In the genomic region with DNA sequence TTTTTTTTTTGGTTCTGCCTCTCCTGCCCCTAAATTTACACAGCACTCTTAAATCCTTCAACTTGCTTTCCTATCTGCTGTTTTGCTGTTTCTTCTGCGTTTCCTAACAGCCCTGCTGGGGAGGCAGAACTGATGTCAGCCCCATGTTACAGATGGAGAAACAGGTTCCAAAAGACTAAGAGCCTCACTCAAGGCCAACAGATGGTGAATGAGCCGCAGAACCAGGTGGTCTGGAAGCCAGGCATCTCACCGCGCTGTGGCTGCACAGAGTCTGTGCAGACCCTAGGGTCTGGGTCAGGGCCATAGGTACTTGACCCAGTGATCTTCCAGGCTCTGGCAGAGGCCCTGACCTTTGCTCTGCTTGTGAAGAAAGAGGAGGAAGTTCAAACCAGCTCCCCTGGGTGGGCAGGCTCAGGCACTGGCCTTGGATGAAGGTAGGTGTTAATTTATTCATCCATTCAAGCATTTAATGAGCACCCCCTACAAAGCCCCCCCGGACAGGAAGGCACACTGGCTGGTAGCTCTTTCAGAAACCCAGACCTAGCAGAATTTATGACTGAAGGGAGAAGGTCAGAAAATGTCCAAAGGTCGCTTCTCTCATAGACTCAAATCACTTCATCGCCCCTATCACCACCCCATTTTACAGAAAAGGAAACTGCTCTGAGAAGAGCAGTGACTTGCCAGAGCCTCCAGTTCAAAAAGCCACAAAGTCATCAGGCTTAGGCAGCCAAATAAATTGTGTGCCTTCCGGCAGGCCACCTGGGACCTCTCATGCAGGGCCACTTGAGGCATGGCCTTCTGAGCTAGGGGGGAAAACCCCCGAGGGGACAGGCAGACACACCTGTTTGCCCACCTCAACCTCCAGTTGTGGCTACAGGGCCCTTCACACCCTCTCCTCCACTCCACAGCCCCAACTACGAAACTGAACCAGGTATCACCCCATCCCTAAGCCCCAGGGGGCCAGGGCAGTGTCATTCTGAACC, we compare ENCODE assay signal across 1 cellular context.
TF ChIP-seq lines count a peak whose summit lies in the region.

No MANE protein-coding gene starts in this region.

TF ChIP-seq in HepG2, 621 proteins besides CTCF, POLR2A, EP300 and RAD21 (continued from another document and continues in another):
- TF ChIP-seq PRDM15 (CRISPR knock-in tag; IDR thresholded peaks at IDR 0.05) (0 out of 2 replicates have a peak, but pooled peaks have one; percentile 10), ZNF264 (CRISPR knock-in tag; IDR thresholded peaks at IDR 0.05) (0 out of 2 replicates have a peak, but pooled peaks have one; percentile 67), TCF7 (IDR thresholded peaks at IDR 0.05; ENCODE audit: low read depth) (peak; percentile 13; the same call in 1 of the 2 replicates), SRF (IDR thresholded peaks at IDR 0.05; ENCODE audit: low read depth, low read length) (no peak), CBFB (CRISPR knock-in tag; IDR thresholded peaks at IDR 0.05) (0 out of 2 replicates have a peak, but pooled peaks have one; percentile 7), ZFP82 (CRISPR knock-in tag; IDR thresholded peaks at IDR 0.05; ENCODE audit: borderline replicate concordance) (no peak), FOXJ3 (CRISPR knock-in tag; IDR thresholded peaks at IDR 0.05; ENCODE audit: borderline replicate concordance) (peak; percentile 33; the same call in 1 of the 2 replicates), ETV6 (CRISPR knock-in tag; conservative IDR thresholded peaks at IDR 0.05) (no peak), SP5 (CRISPR knock-in tag; IDR thresholded peaks at IDR 0.05; ENCODE audit: borderline replicate concordance, low read depth) (0 out of 2 replicates have a peak, but pooled peaks have one; percentile 35), FLYWCH1 (CRISPR knock-in tag; IDR thresholded peaks at IDR 0.05) (no peak), IRF1 (CRISPR knock-in tag; IDR thresholded peaks at IDR 0.05; ENCODE audit: low read depth) (no peak), ZNF598 (CRISPR knock-in tag; IDR thresholded peaks at IDR 0.05; ENCODE audit: borderline replicate concordance) (no peak), STAG1 (CRISPR knock-in tag; IDR thresholded peaks at IDR 0.05) (no peak), KAT8 (CRISPR knock-in tag; IDR thresholded peaks at IDR 0.05) (0 out of 2 replicates have a peak, but pooled peaks have one; percentile 24), HNF4G (IDR thresholded peaks at IDR 0.05; ENCODE audit: borderline replicate concordance, low read depth, low read length) (peak; percentile 88), HNF4G (CRISPR knock-in tag; IDR thresholded peaks at IDR 0.05; ENCODE audit: borderline replicate concordance, low read depth) (peak; percentile 56; the same call in 1 of the 2 replicates), ZNF567 (CRISPR knock-in tag; IDR thresholded peaks at IDR 0.05; ENCODE audit: borderline replicate concordance) (no peak), ZFP90 (CRISPR knock-in tag; IDR thresholded peaks at IDR 0.05; ENCODE audit: borderline replicate concordance) (peak; percentile 54), RBFOX2 (IDR thresholded peaks at IDR 0.05; ENCODE audit: low read depth, low read length) (peak; percentile 64), ZFP62 (CRISPR knock-in tag; IDR thresholded peaks at IDR 0.05) (no peak), ZNF460 (CRISPR knock-in tag; IDR thresholded peaks at IDR 0.05; ENCODE audit: borderline replicate concordance) (peak; percentile 23; the same call in 1 of the 2 replicates), ZNF670 (CRISPR knock-in tag; IDR thresholded peaks at IDR 0.05; ENCODE audit: borderline replicate concordance) (no peak; the same call in 1 of the 2 replicates), ATF7-NPFF (CRISPR knock-in tag; IDR thresholded peaks at IDR 0.05; ENCODE audit: low read depth) (0 out of 2 replicates have a peak, but pooled peaks have one; percentile 14), ELF3 (CRISPR knock-in tag; IDR thresholded peaks at IDR 0.05) (peak; percentile 73; the same call in 1 of the 2 replicates), HMGA1 (CRISPR knock-in tag; conservative IDR thresholded peaks at IDR 0.05) (no peak), ZNF432 (CRISPR knock-in tag; IDR thresholded peaks at IDR 0.05; ENCODE audit: borderline replicate concordance) (no peak), ZSCAN20 (CRISPR knock-in tag; IDR thresholded peaks at IDR 0.05; ENCODE audit: borderline replicate concordance) (no peak), TBX2 (CRISPR knock-in tag; IDR thresholded peaks at IDR 0.05; ENCODE audit: borderline replicate concordance) (peak; percentile 98), ZNF605 (CRISPR knock-in tag; IDR thresholded peaks at IDR 0.05) (peak; percentile 67; the same call in 1 of the 2 replicates), FOXO1 (CRISPR knock-in tag; IDR thresholded peaks at IDR 0.05) (peak; percentile 89), ZNF335 (CRISPR knock-in tag; IDR thresholded peaks at IDR 0.05) (peak; percentile 5; the same call in 1 of the 2 replicates), NPAS2 (CRISPR knock-in tag; IDR thresholded peaks at IDR 0.05; ENCODE audit: borderline replicate concordance) (0 out of 2 replicates have a peak, but pooled peaks have one; percentile 33), NR0B2 (CRISPR knock-in tag; IDR thresholded peaks at IDR 0.05) (peak; percentile 57; the same call in 1 of the 2 replicates), ZNF629 (CRISPR knock-in tag; conservative IDR thresholded peaks at IDR 0.05) (peak; percentile 75)
- TF ChIP-seq, protein P1, sequence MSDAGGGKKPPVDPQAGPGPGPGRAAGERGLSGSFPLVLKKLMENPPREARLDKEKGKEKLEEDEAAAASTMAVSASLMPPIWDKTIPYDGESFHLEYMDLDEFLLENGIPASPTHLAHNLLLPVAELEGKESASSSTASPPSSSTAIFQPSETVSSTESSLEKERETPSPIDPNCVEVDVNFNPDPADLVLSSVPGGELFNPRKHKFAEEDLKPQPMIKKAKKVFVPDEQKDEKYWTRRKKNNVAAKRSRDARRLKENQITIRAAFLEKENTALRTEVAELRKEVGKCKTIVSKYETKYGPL (CRISPR knock-in tag; IDR thresholded peaks at IDR 0.05): 0 out of 2 replicates have a peak, but pooled peaks have one; percentile 29
- TF ChIP-seq, protein P2, sequence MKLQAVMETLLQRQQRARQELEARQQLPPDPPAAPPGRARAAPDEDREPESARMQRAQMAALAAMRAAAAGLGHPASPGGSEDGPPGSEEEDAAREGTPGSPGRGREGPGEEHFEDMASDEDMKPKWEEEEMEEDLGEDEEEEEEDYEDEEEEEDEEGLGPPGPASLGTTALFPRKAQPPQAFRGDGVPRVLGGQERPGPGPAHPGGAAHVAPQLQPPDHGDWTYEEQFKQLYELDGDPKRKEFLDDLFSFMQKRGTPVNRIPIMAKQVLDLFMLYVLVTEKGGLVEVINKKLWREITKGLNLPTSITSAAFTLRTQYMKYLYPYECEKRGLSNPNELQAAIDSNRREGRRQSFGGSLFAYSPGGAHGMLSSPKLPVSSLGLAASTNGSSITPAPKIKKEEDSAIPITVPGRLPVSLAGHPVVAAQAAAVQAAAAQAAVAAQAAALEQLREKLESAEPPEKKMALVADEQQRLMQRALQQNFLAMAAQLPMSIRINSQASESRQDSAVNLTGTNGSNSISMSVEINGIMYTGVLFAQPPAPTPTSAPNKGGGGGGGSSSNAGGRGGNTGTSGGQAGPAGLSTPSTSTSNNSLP (IDR thresholded peaks at IDR 0.05; ENCODE audit: low read depth, low read length): 0 out of 2 replicates have a peak, but pooled peaks have one; percentile 32
- TF ChIP-seq, protein P3, sequence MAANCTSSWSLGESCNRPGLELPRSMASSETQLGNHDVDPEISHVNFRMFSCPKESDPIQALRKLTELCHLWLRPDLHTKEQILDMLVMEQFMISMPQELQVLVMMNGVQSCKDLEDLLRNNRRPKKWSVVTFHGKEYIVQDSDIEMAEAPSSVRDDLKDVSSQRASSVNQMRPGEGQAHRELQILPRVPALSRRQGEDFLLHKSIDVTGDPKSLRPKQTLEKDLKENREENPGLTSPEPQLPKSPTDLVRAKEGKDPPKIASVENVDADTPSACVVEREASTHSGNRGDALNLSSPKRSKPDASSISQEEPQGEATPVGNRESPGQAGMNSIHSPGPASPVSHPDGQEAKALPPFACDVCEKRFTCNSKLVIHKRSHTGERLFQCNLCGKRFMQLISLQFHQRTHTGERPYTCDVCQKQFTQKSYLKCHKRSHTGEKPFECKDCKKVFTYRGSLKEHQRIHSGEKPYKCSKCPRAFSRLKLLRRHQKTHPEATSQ (CRISPR knock-in tag; IDR thresholded peaks at IDR 0.05; ENCODE audit: borderline replicate concordance): 0 out of 2 replicates have a peak, but pooled peaks have one; percentile 23
- TF ChIP-seq, protein P4, sequence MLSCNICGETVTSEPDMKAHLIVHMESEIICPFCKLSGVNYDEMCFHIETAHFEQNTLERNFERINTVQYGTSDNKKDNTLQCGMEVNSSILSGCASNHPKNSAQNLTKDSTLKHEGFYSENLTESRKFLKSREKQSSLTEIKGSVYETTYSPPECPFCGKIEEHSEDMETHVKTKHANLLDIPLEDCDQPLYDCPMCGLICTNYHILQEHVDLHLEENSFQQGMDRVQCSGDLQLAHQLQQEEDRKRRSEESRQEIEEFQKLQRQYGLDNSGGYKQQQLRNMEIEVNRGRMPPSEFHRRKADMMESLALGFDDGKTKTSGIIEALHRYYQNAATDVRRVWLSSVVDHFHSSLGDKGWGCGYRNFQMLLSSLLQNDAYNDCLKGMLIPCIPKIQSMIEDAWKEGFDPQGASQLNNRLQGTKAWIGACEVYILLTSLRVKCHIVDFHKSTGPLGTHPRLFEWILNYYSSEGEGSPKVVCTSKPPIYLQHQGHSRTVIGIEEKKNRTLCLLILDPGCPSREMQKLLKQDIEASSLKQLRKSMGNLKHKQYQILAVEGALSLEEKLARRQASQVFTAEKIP (CRISPR knock-in tag; IDR thresholded peaks at IDR 0.05; ENCODE audit: borderline replicate concordance): no peak
- TF ChIP-seq, protein P5, sequence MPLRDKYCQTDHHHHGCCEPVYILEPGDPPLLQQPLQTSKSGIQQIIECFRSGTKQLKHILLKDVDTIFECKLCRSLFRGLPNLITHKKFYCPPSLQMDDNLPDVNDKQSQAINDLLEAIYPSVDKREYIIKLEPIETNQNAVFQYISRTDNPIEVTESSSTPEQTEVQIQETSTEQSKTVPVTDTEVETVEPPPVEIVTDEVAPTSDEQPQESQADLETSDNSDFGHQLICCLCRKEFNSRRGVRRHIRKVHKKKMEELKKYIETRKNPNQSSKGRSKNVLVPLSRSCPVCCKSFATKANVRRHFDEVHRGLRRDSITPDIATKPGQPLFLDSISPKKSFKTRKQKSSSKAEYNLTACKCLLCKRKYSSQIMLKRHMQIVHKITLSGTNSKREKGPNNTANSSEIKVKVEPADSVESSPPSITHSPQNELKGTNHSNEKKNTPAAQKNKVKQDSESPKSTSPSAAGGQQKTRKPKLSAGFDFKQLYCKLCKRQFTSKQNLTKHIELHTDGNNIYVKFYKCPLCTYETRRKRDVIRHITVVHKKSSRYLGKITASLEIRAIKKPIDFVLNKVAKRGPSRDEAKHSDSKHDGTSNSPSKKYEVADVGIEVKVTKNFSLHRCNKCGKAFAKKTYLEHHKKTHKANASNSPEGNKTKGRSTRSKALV (CRISPR knock-in tag; IDR thresholded peaks at IDR 0.05): peak; percentile 81; the same call in 1 of the 2 replicates
- TF ChIP-seq, protein P6, sequence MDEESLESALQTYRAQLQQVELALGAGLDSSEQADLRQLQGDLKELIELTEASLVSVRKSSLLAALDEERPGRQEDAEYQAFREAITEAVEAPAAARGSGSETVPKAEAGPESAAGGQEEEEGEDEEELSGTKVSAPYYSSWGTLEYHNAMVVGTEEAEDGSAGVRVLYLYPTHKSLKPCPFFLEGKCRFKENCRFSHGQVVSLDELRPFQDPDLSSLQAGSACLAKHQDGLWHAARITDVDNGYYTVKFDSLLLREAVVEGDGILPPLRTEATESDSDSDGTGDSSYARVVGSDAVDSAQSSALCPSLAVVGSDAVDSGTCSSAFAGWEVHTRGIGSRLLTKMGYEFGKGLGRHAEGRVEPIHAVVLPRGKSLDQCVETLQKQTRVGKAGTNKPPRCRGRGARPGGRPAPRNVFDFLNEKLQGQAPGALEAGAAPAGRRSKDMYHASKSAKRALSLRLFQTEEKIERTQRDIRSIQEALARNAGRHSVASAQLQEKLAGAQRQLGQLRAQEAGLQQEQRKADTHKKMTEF (CRISPR knock-in tag; IDR thresholded peaks at IDR 0.05): 0 out of 2 replicates have a peak, but pooled peaks have one; percentile 29
- TF ChIP-seq, protein P7, sequence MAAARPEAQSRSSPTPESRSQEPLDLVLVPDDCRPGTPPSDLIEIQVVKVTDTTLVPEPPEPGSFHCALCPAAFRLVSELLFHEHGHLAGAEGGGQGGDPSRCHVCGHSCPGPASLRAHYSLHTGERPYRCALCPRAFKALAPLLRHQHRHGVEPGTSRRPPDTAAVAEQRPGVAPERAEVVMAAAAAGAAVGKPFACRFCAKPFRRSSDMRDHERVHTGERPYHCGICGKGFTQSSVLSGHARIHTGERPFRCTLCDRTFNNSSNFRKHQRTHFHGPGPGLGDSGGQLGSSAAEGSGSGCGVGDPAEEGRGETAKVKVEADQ (CRISPR knock-in tag; IDR thresholded peaks at IDR 0.05; ENCODE audit: borderline replicate concordance): no peak
